In genomic region chr2:233384811-233385488, GRCh38 we compare ENCODE assay signal across 9 cellular contexts. TPM values are rescaled to one million over a fixed set of nuclear protein-coding genes. Genes with fewer than 3 reads are reported as not detected.
DNase-seq lines count a peak whose midpoint lies in the region; ATAC-seq and TF ChIP-seq lines count a peak whose summit lies in the region.
"Had no signal": no experiment of that assay in that cellular context is flagged by ENCODE, and none has a peak within 500 bp of the region (broad histone marks: within the 10 kb centered on the region; RNA-seq: fewer than 3 reads in every experiment).

No MANE protein-coding gene starts in this region.

- intact Hi-C loops in dendritic cell treated with granulocyte-macrophage colony-stimulating factor and Interleukin-4, amounts not matched to agents 40 ng/mL and 50 ng/mL, for 4 days (cut with micrococcal nuclease): loop anchor here (10.0 kb wide), 1 partner anchor 100 kb away; no protein-coding TSS in a partner anchor
- intact Hi-C loops in thyroid gland (cut with DNase I): no loop called here

- no peak overlapping the region for H3K4me3 ChIP-seq in thyroid gland (replicated peaks in 1 of 3)

- DNase-seq in NK-92 treated with Interleukin-12 subunit alpha and Interleukin-12 subunit beta, amount 100 ng/mL, for 24 hours (lab: John Stamatoyannopoulos, UW): peak; percentile 47
- DNase-seq in NK-92 (lab: John Stamatoyannopoulos, UW; ENCODE audit: unreplicated experiment) (no peak), kidney tubule cell (ENCODE audit: low spot score) (no peak), thyroid gland (no peak), NCI-H2081 (lab: John Stamatoyannopoulos, UW) (no peak)

- H3K9me3 Mint-ChIP-seq in dendritic cell treated with granulocyte-macrophage colony-stimulating factor and Interleukin-4, amounts not matched to agents 40 ng/mL and 50 ng/mL, for 4 days: no peaks in the 10 kb centered on the region
- no peaks in the 10 kb centered on the region for H3K9me3 Mint-ChIP-seq in stimulated activated memory B cell treated with anti-CD40 and anti-IgM and Interleukin-4, amounts not matched to agents 10 μg/mL and 1 μg/mL and 100 μg/mL, for 72 hours

- H3K36me3 Mint-ChIP-seq in dendritic cell treated with granulocyte-macrophage colony-stimulating factor and Interleukin-4, amounts not matched to agents 40 ng/mL and 50 ng/mL, for 4 days (ENCODE audit: low read depth): peaks cover 26% of the 10 kb centered on the region
- H3K36me3 Mint-ChIP-seq in stimulated activated memory B cell treated with anti-CD40 and anti-IgM and Interleukin-4, amounts not matched to agents 10 μg/mL and 1 μg/mL and 100 μg/mL, for 72 hours: peaks cover 24% of the 10 kb centered on the region

- TF ChIP-seq CTCF in thyroid gland (IDR thresholded peaks at IDR 0.05): no peak

- no peaks in the 10 kb centered on the region for H3K27me3 ChIP-seq in thyroid gland

- 84 to 85% methylated on average over 8 to 12 of the region's 12 CpGs for WGBS in thyroid gland, 2 donors

- H3K9me3 ChIP-seq in thyroid gland: no peaks in the 10 kb centered on the region

- no peak overlapping the region for H3K4me3 Mint-ChIP-seq in dendritic cell treated with granulocyte-macrophage colony-stimulating factor and Interleukin-4, amounts not matched to agents 40 ng/mL and 50 ng/mL, for 4 days
- H3K4me3 Mint-ChIP-seq in stimulated activated memory B cell treated with anti-CD40 and anti-IgM and Interleukin-4, amounts not matched to agents 10 μg/mL and 1 μg/mL and 100 μg/mL, for 72 hours: peak overlapping the region; percentile 76

- H3K27me3 Mint-ChIP-seq in dendritic cell treated with granulocyte-macrophage colony-stimulating factor and Interleukin-4, amounts not matched to agents 40 ng/mL and 50 ng/mL, for 4 days: no peaks in the 10 kb centered on the region
- no peaks in the 10 kb centered on the region for H3K27me3 Mint-ChIP-seq in stimulated activated memory B cell treated with anti-CD40 and anti-IgM and Interleukin-4, amounts not matched to agents 10 μg/mL and 1 μg/mL and 100 μg/mL, for 72 hours

- no peak for TF ChIP-seq POLR2A in thyroid gland (IDR thresholded peaks at IDR 0.05)

- peaks cover 54% of the 10 kb centered on the region for H3K4me1 Mint-ChIP-seq in dendritic cell treated with granulocyte-macrophage colony-stimulating factor and Interleukin-4, amounts not matched to agents 40 ng/mL and 50 ng/mL, for 4 days (ENCODE audit: low read depth)
- peaks cover 70% of the 10 kb centered on the region for H3K4me1 Mint-ChIP-seq in stimulated activated memory B cell treated with anti-CD40 and anti-IgM and Interleukin-4, amounts not matched to agents 10 μg/mL and 1 μg/mL and 100 μg/mL, for 72 hours

- H3K4me1 ChIP-seq in thyroid gland: peaks cover 24 to 43% of the 10 kb centered on the region in 2 donors

- H3K36me3 ChIP-seq in thyroid gland: no peaks in the 10 kb centered on the region

- peak; percentile 15 for ATAC-seq in HG03159 (IDR thresholded peaks at IDR 0.05; ENCODE audit: unreplicated experiment)
- ATAC-seq in stimulated activated memory B cell treated with anti-CD40 and anti-IgM and Interleukin-4, amounts not matched to agents 10 μg/mL and 1 μg/mL and 100 μg/mL, for 72 hours: no peak

- peak overlapping the region; percentile 43 for H3K27ac Mint-ChIP-seq in dendritic cell treated with granulocyte-macrophage colony-stimulating factor and Interleukin-4, amounts not matched to agents 40 ng/mL and 50 ng/mL, for 4 days
- H3K27ac Mint-ChIP-seq in stimulated activated memory B cell treated with anti-CD40 and anti-IgM and Interleukin-4, amounts not matched to agents 10 μg/mL and 1 μg/mL and 100 μg/mL, for 72 hours: peak overlapping the region; percentile 91

- peak overlapping the region in 1 of 3 donors; percentile 21 for H3K27ac ChIP-seq in thyroid gland
- H3K27ac ChIP-seq: 22Rv1 had no signal

RNA-seq across cellular contexts. Expression of gene DGKD, which starts 30.7 kb away (rescaled TPM):
- 10 to 100 TPM; 22.3 to 71.7 (median 27.3) TPM for total RNA-seq in thyroid gland
